1 cellular context compared by ENCODE assay signal in genomic region chr3:48684054-48684349, GRCh38.
TF ChIP-seq lines count a peak whose summit lies in the region.

No MANE protein-coding gene starts in this region.

TF ChIP-seq in GM12891, 5 proteins besides CTCF, POLR2A, EP300 and RAD21:
- TF ChIP-seq SPI1 (IDR thresholded peaks at IDR 0.05; ENCODE audit: low read depth, low read length): no peak
- no peak for TF ChIP-seq TAF1 (IDR thresholded peaks at IDR 0.05; ENCODE audit: low read depth, low read length)
- no peak for TF ChIP-seq PAX5 (IDR thresholded peaks at IDR 0.05; ENCODE audit: insufficient read depth, low read length, severe bottlenecking)
